Comparison of ENCODE assay signal across 14 cellular contexts in genomic region chr7:149882264-149883048, GRCh38. TPM values are rescaled to one million over a fixed set of nuclear protein-coding genes. Genes with fewer than 3 reads are reported as not detected.
A peak's percentile ranks its signal among the peaks of the same experiment; 100 is the strongest.
DNase-seq lines count a peak whose midpoint lies in the region; ATAC-seq and TF ChIP-seq lines count a peak whose summit lies in the region.
"Had no signal": no experiment of that assay in that cellular context is flagged by ENCODE, and none has a peak within 500 bp of the region (broad histone marks: within the 10 kb centered on the region; RNA-seq: fewer than 3 reads in every experiment).

No MANE protein-coding gene starts in this region.

- peaks cover 7 to 10% of the 10 kb centered on the region in 2 donors for H3K4me1 Mint-ChIP-seq in natural killer cell treated with Interleukin-12 subunit alpha and Interleukin-12 subunit beta and Interleukin-15 and Interleukin-18, amount 100 ng/mL, for 72 hours (ENCODE audit: low read depth in 2 of 2)
- peaks cover 6 to 15% of the 10 kb centered on the region in 2 donors for H3K4me1 Mint-ChIP-seq in natural killer cell

- H3K27me3 ChIP-seq in dorsolateral prefrontal cortex, result no peaks in the 10 kb centered on the region
- H3K27me3 ChIP-seq: heart right ventricle, upper lobe of left lung had no signal

- peak; percentile 44 for DNase-seq in natural killer cell treated with Interleukin-12 subunit alpha and Interleukin-12 subunit beta and Interleukin-15 and Interleukin-18, amount 100 ng/mL, for 72 hours (ENCODE audit: low spot score)
- DNase-seq in natural killer cell, result no peak
- DNase-seq in dorsolateral prefrontal cortex, result peak in 3 of 10 donors; percentile 43 to 63 (median 63)
- peak; percentile 78 for DNase-seq in myocyte (ENCODE audit: low read depth)
- DNase-seq in Kasumi-1 (lab: John Stamatoyannopoulos, UW), result no peak
- no peak for DNase-seq in NCI-H2227 (lab: John Stamatoyannopoulos, UW; ENCODE audit: unreplicated experiment)
- no peak for DNase-seq in SIG-M5 treated with dmso at 0.1 percent for 504 hours (lab: John Stamatoyannopoulos, UW; ENCODE audit: unreplicated experiment)
- DNase-seq: effector memory CD4-positive, alpha-beta T cell; SW 1271 had no signal

- H3K27me3 Mint-ChIP-seq in natural killer cell treated with Interleukin-12 subunit alpha and Interleukin-12 subunit beta and Interleukin-15 and Interleukin-18, amount 100 ng/mL, for 72 hours, result no peaks in the 10 kb centered on the region
- H3K27me3 Mint-ChIP-seq in natural killer cell (ENCODE audit: low read depth in 2 of 2), result no peaks in the 10 kb centered on the region
- H3K27me3 Mint-ChIP-seq: activated CD4-positive, alpha-beta T cell treated with anti-CD3 and anti-CD28 coated beads, Interleukin-2, amount 10 ng/mL, durations not matched to agents 24 days and 14 days had no signal

- intact Hi-C loops in natural killer cell (cut with micrococcal nuclease), result no loop called here
- intact Hi-C loops in dorsolateral prefrontal cortex (cut with DNase I), result loop anchor here (5.0 to 10.0 kb wide), 2 partner anchors 165 to 502 kb away; no protein-coding TSS in a partner anchor

- no peak overlapping the region for H3K27ac Mint-ChIP-seq in natural killer cell treated with Interleukin-12 subunit alpha and Interleukin-12 subunit beta and Interleukin-15 and Interleukin-18, amount 100 ng/mL, for 72 hours
- H3K27ac Mint-ChIP-seq in natural killer cell, result no peak overlapping the region
- H3K27ac Mint-ChIP-seq: activated CD4-positive, alpha-beta T cell treated with anti-CD3 and anti-CD28 coated beads, Interleukin-2, amount 10 ng/mL, durations not matched to agents 24 days and 14 days had no signal

- peak overlapping the region in 7 of 59 donors; percentile 8 to 23 (median 16) for H3K4me3 ChIP-seq in dorsolateral prefrontal cortex
- H3K4me3 ChIP-seq: heart right ventricle, skin epidermis, upper lobe of left lung had no signal

- peak overlapping the region; percentile 46 to 96 (median 89) for H3K27ac ChIP-seq in dorsolateral prefrontal cortex
- H3K27ac ChIP-seq: upper lobe of left lung had no signal

- no peaks in the 10 kb centered on the region for H3K9me3 Mint-ChIP-seq in natural killer cell treated with Interleukin-12 subunit alpha and Interleukin-12 subunit beta and Interleukin-15 and Interleukin-18, amount 100 ng/mL, for 72 hours
- no peaks in the 10 kb centered on the region for H3K9me3 Mint-ChIP-seq in natural killer cell
- H3K9me3 Mint-ChIP-seq: activated CD4-positive, alpha-beta T cell treated with anti-CD3 and anti-CD28 coated beads, Interleukin-2, amount 10 ng/mL, durations not matched to agents 24 days and 14 days had no signal

- no peak for ATAC-seq in natural killer cell treated with Interleukin-12 subunit alpha and Interleukin-12 subunit beta and Interleukin-15 and Interleukin-18, amount 100 ng/mL, for 72 hours
- ATAC-seq in natural killer cell (no peak), GM18519 (IDR thresholded peaks at IDR 0.05; ENCODE audit: low FRiP score, unreplicated experiment) (no peak)

- H3K4me3 Mint-ChIP-seq in natural killer cell treated with Interleukin-12 subunit alpha and Interleukin-12 subunit beta and Interleukin-15 and Interleukin-18, amount 100 ng/mL, for 72 hours, result no peak overlapping the region
- no peak overlapping the region for H3K4me3 Mint-ChIP-seq in natural killer cell
- H3K4me3 Mint-ChIP-seq: activated CD4-positive, alpha-beta T cell treated with anti-CD3 and anti-CD28 coated beads, Interleukin-2, amount 10 ng/mL, durations not matched to agents 24 days and 14 days had no signal

- no peaks in the 10 kb centered on the region for H3K36me3 Mint-ChIP-seq in natural killer cell treated with Interleukin-12 subunit alpha and Interleukin-12 subunit beta and Interleukin-15 and Interleukin-18, amount 100 ng/mL, for 72 hours
- H3K36me3 Mint-ChIP-seq in natural killer cell, result no peaks in the 10 kb centered on the region

- TF ChIP-seq CTCF in natural killer cell (IDR thresholded peaks at IDR 0.05) (no peak), dorsolateral prefrontal cortex (IDR thresholded peaks at IDR 0.05 in 54 of 56, conservative IDR thresholded peaks at IDR 0.05 in 2 of 56; ENCODE audit: low read depth in 1 of 56, partially characterized antibody in 56 of 56) (no peak)

RNA-seq across cellular contexts. Expression of gene ATP6V0E2, which starts 8.7 kb away (rescaled TPM):
- 10 to 100 TPM; 32.6 to 64.3 TPM for total RNA-seq in natural killer cell treated with Interleukin-12 subunit alpha and Interleukin-12 subunit beta and Interleukin-15 and Interleukin-18, amount 100 ng/mL, for 72 hours
- 10 to 100 TPM; 23.2 to 39.4 (median 34.9) TPM for total RNA-seq in natural killer cell
- 100 to 1,000 TPM; 174 to 369 (median 255) TPM for total RNA-seq in dorsolateral prefrontal cortex
- total RNA-seq in myocyte, result 22.3 and 26.6 TPM in 2 replicates
- 51.5 TPM for polyA plus RNA-seq in myocyte (2012)

RNA-seq across cellular contexts. Expression of gene ZNF862, which starts 44.3 kb away (rescaled TPM):
- 10 to 100 TPM; 18.8 to 19.1 TPM for total RNA-seq in natural killer cell treated with Interleukin-12 subunit alpha and Interleukin-12 subunit beta and Interleukin-15 and Interleukin-18, amount 100 ng/mL, for 72 hours
- total RNA-seq in natural killer cell, result 10 to 100 TPM; 21.4 to 28.9 (median 21.7) TPM
- total RNA-seq in dorsolateral prefrontal cortex, result 10 to 100 TPM; 22.0 to 54.7 (median 37.4) TPM
- 14.2 and 16.3 TPM in 2 replicates for total RNA-seq in myocyte
- 13.5 TPM for polyA plus RNA-seq in myocyte (2012)

Comparison
In these comparisons a context has a peak if more than half of its experiments do, and no peak if none do; other contexts are left out.
1. DNase-seq: peak in natural killer cell treated with Interleukin-12 subunit alpha and Interleukin-12 subunit beta and Interleukin-15 and Interleukin-18, amount 100 ng/mL, for 72 hours (single experiment) and myocyte (single experiment); none in natural killer cell (single experiment), Kasumi-1 (0 of 2), NCI-H2227 (single experiment) and SIG-M5 treated with dmso at 0.1 percent for 504 hours (single experiment).